ENCODE assay signal across 30 cellular contexts in the genomic region with DNA sequence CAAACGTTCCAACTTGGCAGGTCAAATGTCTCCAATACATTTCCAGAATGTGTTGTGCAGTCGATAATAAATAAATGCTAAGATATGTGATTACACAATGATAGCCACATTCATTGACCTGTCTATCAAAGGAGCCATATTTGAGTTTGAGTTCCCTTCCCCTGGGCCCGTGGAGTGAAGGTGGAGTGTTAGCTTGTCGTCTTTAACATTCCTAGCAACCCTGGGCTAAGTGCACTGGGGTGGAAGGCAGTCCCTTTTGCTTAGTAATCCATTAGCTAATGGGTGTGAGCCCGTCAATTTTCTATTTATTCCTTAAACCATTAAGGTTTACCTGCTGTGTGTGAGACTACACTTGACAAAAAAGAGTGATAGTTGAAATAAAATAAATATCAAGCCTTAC.
"Had no signal": no experiment of that assay in that cellular context is flagged by ENCODE, and none has a peak within 500 bp of the region (broad histone marks: within the 10 kb centered on the region; RNA-seq: fewer than 3 reads in every experiment).

No MANE protein-coding gene starts in this region.

- H3K9me3 Mint-ChIP-seq: activated B cell treated with CpG ODN at 0.5 μM for 24 hours; activated CD4-positive, alpha-beta memory T cell treated with anti-CD3 and anti-CD28 coated beads for 36 hours; activated CD4-positive, alpha-beta T cell treated with anti-CD3 and anti-CD28 coated beads, Interleukin-2, amount 10 ng/mL, durations not matched to agents 7 days and 5 days; activated CD8-positive, alpha-beta T cell treated with anti-CD3 and anti-CD28 coated beads for 36 hours; activated naive CD4-positive, alpha-beta T cell treated with anti-CD3 and anti-CD28 coated beads for 36 hours; activated naive CD4-positive, alpha-beta T cell treated with anti-CD3 and anti-CD28 coated beads, Interleukin-2, amount 50 U/mL, for 72 hours; activated naive CD8-positive, alpha-beta T cell treated with anti-CD3 and anti-CD28 coated beads for 36 hours; activated T-cell treated with anti-CD3 and anti-CD28 coated beads, Interleukin-2, amount 50 U/mL, for 4 hours; activated T-cell treated with anti-CD3 and anti-CD28 coated beads, Interleukin-2, amount 50 U/mL, for 72 hours; activated T-helper 1 cell treated with anti-CD3 and anti-CD28 coated beads, Interleukin-12 subunit alpha, Interleukin-12 subunit beta, Interleukin-2, Interleukin-4 antibody, amounts not matched to agents 30 ng/mL and 10 ng/mL and 1 ng/mL, durations not matched to agents 14 hours and 24 hours and 36 hours; activated T-helper 17 cell treated with anti-CD3 and anti-CD28 coated beads, Interleukin-2, amount 50 U/mL, for 72 hours; T-cell had no signal

- H3K4me3 ChIP-seq: adrenal gland, body of pancreas, breast epithelium had no signal

- H3K4me1 Mint-ChIP-seq: activated CD4-positive, alpha-beta T cell treated with anti-CD3 and anti-CD28 coated beads, Interleukin-2, amount 10 ng/mL, durations not matched to agents 7 days and 5 days; activated naive CD8-positive, alpha-beta T cell treated with anti-CD3 and anti-CD28 coated beads for 36 hours; activated T-helper 17 cell treated with anti-CD3 and anti-CD28 coated beads, Interleukin-2, amount 50 U/mL, for 72 hours; T-cell had no signal

- H3K27me3 ChIP-seq: adrenal gland, body of pancreas, brain microvascular endothelial cell, breast epithelium had no signal

- H3K27ac ChIP-seq: adrenal gland, body of pancreas, brain microvascular endothelial cell, breast epithelium, VCaP had no signal

- H3K4me3 Mint-ChIP-seq: activated B cell treated with CpG ODN at 0.5 μM for 24 hours; activated CD4-positive, alpha-beta memory T cell treated with anti-CD3 and anti-CD28 coated beads for 36 hours; activated CD4-positive, alpha-beta T cell treated with anti-CD3 and anti-CD28 coated beads, Interleukin-2, amount 10 ng/mL, durations not matched to agents 7 days and 5 days; activated CD8-positive, alpha-beta T cell treated with anti-CD3 and anti-CD28 coated beads for 36 hours; activated naive CD4-positive, alpha-beta T cell treated with anti-CD3 and anti-CD28 coated beads for 36 hours; activated naive CD8-positive, alpha-beta T cell treated with anti-CD3 and anti-CD28 coated beads for 36 hours; activated T-cell treated with anti-CD3 and anti-CD28 coated beads, Interleukin-2, amount 50 U/mL, for 4 hours; activated T-cell treated with anti-CD3 and anti-CD28 coated beads, Interleukin-2, amount 50 U/mL, for 72 hours; activated T-helper 1 cell treated with anti-CD3 and anti-CD28 coated beads, Interleukin-12 subunit alpha, Interleukin-12 subunit beta, Interleukin-2, Interleukin-4 antibody, amounts not matched to agents 30 ng/mL and 10 ng/mL and 1 ng/mL, durations not matched to agents 14 hours and 24 hours and 36 hours; activated T-helper 17 cell treated with anti-CD3 and anti-CD28 coated beads, Interleukin-2, amount 50 U/mL, for 72 hours; T-cell; T-helper 17 cell had no signal

- DNase-seq: activated B cell treated with CpG ODN at 0.5 μM for 24 hours; activated CD4-positive, alpha-beta memory T cell treated with anti-CD3 and anti-CD28 coated beads for 36 hours; activated CD4-positive, alpha-beta T cell treated with anti-CD3 and anti-CD28 coated beads for 4 hours; activated CD4-positive, alpha-beta T cell treated with anti-CD3 and anti-CD28 coated beads, Interleukin-2, amount 10 ng/mL, durations not matched to agents 7 days and 5 days; activated CD4-positive, CD25-positive, alpha-beta regulatory T cell treated with anti-CD3 and anti-CD28 coated beads, Interleukin-2, amount 50 U/mL, for 72 hours; activated CD8-positive, alpha-beta memory T cell treated with anti-CD3 and anti-CD28 coated beads, Interleukin-2, amount 50 U/mL, for 4 hours; activated CD8-positive, alpha-beta T cell treated with anti-CD3 and anti-CD28 coated beads for 36 hours; activated effector memory CD4-positive, alpha-beta T cell treated with anti-CD3 and anti-CD28 coated beads, Interleukin-2, amount 50 U/mL, for 16 hours; activated gamma-delta T cell treated with Interleukin-2 at 50 U/mL for 16 hours; activated naive CD4-positive, alpha-beta T cell; activated naive CD4-positive, alpha-beta T cell treated with anti-CD3 and anti-CD28 coated beads for 36 hours; activated naive CD4-positive, alpha-beta T cell treated with anti-CD3 and anti-CD28 coated beads, Interleukin-2, amount 50 U/mL, for 16 hours; activated naive CD8-positive, alpha-beta T cell treated with anti-CD3 and anti-CD28 coated beads for 36 hours; activated T-cell treated with anti-CD3 and anti-CD28 coated beads for 4 hours; activated T-cell treated with anti-CD3 and anti-CD28 coated beads, Interleukin-2, amount 50 U/mL, for 1 hour; activated T-cell treated with anti-CD3 and anti-CD28 coated beads, Interleukin-2, amount 50 U/mL, for 4 hours; activated T-cell treated with anti-CD3 and anti-CD28 coated beads, Interleukin-2, amount 50 U/mL, for 72 hours; adrenal gland; amniotic stem cell; aorta; body of pancreas; brain microvascular endothelial cell; central memory CD4-positive, alpha-beta T cell; T-cell; T-helper 17 cell had no signal

- H3K27ac Mint-ChIP-seq: activated B cell treated with CpG ODN at 0.5 μM for 24 hours; activated CD4-positive, alpha-beta memory T cell treated with anti-CD3 and anti-CD28 coated beads for 36 hours; activated CD4-positive, alpha-beta T cell treated with anti-CD3 and anti-CD28 coated beads, Interleukin-2, amount 10 ng/mL, durations not matched to agents 7 days and 5 days; activated CD8-positive, alpha-beta T cell treated with anti-CD3 and anti-CD28 coated beads for 36 hours; activated naive CD4-positive, alpha-beta T cell treated with anti-CD3 and anti-CD28 coated beads for 36 hours; activated naive CD4-positive, alpha-beta T cell treated with anti-CD3 and anti-CD28 coated beads, Interleukin-2, amount 50 U/mL, for 72 hours; activated naive CD8-positive, alpha-beta T cell treated with anti-CD3 and anti-CD28 coated beads for 36 hours; activated T-cell treated with anti-CD3 and anti-CD28 coated beads, Interleukin-2, amount 50 U/mL, for 72 hours; activated T-helper 1 cell treated with anti-CD3 and anti-CD28 coated beads, Interleukin-12 subunit alpha, Interleukin-12 subunit beta, Interleukin-2, Interleukin-4 antibody, amounts not matched to agents 30 ng/mL and 10 ng/mL and 1 ng/mL, durations not matched to agents 14 hours and 24 hours and 36 hours; activated T-helper 17 cell treated with anti-CD3 and anti-CD28 coated beads, Interleukin-2, amount 50 U/mL, for 72 hours; T-cell; T-helper 17 cell had no signal

- ATAC-seq: activated CD8-positive, alpha-beta T cell treated with anti-CD3 and anti-CD28 coated beads for 36 hours; activated naive CD4-positive, alpha-beta T cell treated with anti-CD3 and anti-CD28 coated beads, Interleukin-2, amount 50 U/mL, for 72 hours; activated T-cell treated with anti-CD3 and anti-CD28 coated beads, Interleukin-2, amount 50 U/mL, for 4 hours; activated T-cell treated with anti-CD3 and anti-CD28 coated beads, Interleukin-2, amount 50 U/mL, for 72 hours; activated T-helper 17 cell treated with anti-CD3 and anti-CD28 coated beads, Interleukin-2, amount 50 U/mL, for 72 hours; body of pancreas; T-cell; T-helper 17 cell had no signal

- H3K27me3 Mint-ChIP-seq: activated B cell treated with CpG ODN at 0.5 μM for 24 hours; activated CD4-positive, alpha-beta T cell treated with anti-CD3 and anti-CD28 coated beads, Interleukin-2, amount 10 ng/mL, durations not matched to agents 7 days and 5 days; activated CD8-positive, alpha-beta T cell treated with anti-CD3 and anti-CD28 coated beads for 36 hours; activated naive CD8-positive, alpha-beta T cell treated with anti-CD3 and anti-CD28 coated beads for 36 hours had no signal

- H3K36me3 ChIP-seq: adrenal gland, brain microvascular endothelial cell, breast epithelium had no signal

- H3K36me3 Mint-ChIP-seq: activated CD4-positive, alpha-beta memory T cell treated with anti-CD3 and anti-CD28 coated beads for 36 hours; activated naive CD4-positive, alpha-beta T cell treated with anti-CD3 and anti-CD28 coated beads, Interleukin-2, amount 50 U/mL, for 72 hours; activated naive CD8-positive, alpha-beta T cell treated with anti-CD3 and anti-CD28 coated beads for 36 hours; T-cell had no signal

- H3K4me1 ChIP-seq: adrenal gland, body of pancreas, breast epithelium had no signal

- H3K9me3 ChIP-seq: adrenal gland, body of pancreas, breast epithelium had no signal
